Comparison of ENCODE assay signal across 9 cellular contexts in the genomic region with DNA sequence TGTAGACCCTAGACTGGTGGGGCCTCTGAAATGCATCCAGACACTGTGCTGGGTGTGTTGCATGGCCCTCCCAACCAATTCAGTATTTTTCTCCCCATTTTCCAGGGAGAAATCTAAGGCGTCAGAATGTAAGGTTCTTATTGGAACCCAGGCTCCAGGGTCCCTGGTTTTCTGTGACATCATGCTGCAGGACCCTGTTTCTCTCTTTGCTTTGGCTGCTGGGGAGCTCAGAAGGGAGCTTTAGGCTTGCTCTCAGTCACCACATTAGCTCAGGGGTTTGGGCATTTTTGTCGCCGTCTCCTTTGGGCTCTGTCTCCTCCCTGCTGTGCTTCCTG. TPM values are rescaled to one million over a fixed set of nuclear protein-coding genes. Genes with fewer than 3 reads are reported as not detected.
DNase-seq lines count a peak whose midpoint lies in the region; ATAC-seq and TF ChIP-seq lines count a peak whose summit lies in the region.
"Had no signal": no experiment of that assay in that cellular context is flagged by ENCODE, and none has a peak within 500 bp of the region (broad histone marks: within the 10 kb centered on the region; RNA-seq: fewer than 3 reads in every experiment).

No MANE protein-coding gene starts in this region.

- intact Hi-C loops in CD4-positive, alpha-beta T cell (cut with DNase I, micrococcal nuclease), result loop anchor here in 1 of 2 experiments (1.0 to 10.0 kb wide), 3 partner anchors 146 to 378 kb away; a partner anchor contains a TSS

- H3K4me3 Mint-ChIP-seq in CD4-positive, alpha-beta T cell, result peak overlapping the region; percentile 86
- H3K4me3 Mint-ChIP-seq in natural killer cell treated with Interleukin-12 subunit alpha and Interleukin-12 subunit beta and Interleukin-15 and Interleukin-18, amount 100 ng/mL, for 72 hours, result peak overlapping the region; percentile 86

- in situ Hi-C loops in brain microvascular endothelial cell (cut with HindIII; ENCODE audit: low pct_ligation_motif_present, low sequenced_read_pairs), result no loop called here
- in situ Hi-C loops in G401 (cut with HindIII; ENCODE audit: low sequenced_read_pairs), result no loop called here

- H3K27me3 Mint-ChIP-seq in CD4-positive, alpha-beta T cell, result no peaks in the 10 kb centered on the region
- H3K27me3 Mint-ChIP-seq in natural killer cell treated with Interleukin-12 subunit alpha and Interleukin-12 subunit beta and Interleukin-15 and Interleukin-18, amount 100 ng/mL, for 72 hours, result peaks cover 0 to 6% of the 10 kb centered on the region in 2 donors

- H3K9me3 Mint-ChIP-seq in CD4-positive, alpha-beta T cell, result no peaks in the 10 kb centered on the region
- peaks cover 3% of the 10 kb centered on the region for H3K9me3 Mint-ChIP-seq in natural killer cell treated with Interleukin-12 subunit alpha and Interleukin-12 subunit beta and Interleukin-15 and Interleukin-18, amount 100 ng/mL, for 72 hours

- peak in 3 of 10 experiments; percentile 9 to 26 (median 20) for DNase-seq in CD4-positive, alpha-beta T cell
- DNase-seq in brain microvascular endothelial cell, result no peak
- DNase-seq in natural killer cell treated with Interleukin-12 subunit alpha and Interleukin-12 subunit beta and Interleukin-15 and Interleukin-18, amount 100 ng/mL, for 72 hours (ENCODE audit: low spot score), result no peak
- DNase-seq in putamen (ENCODE audit: low spot score), result no peak
- no peak for DNase-seq in G401 (ENCODE audit: low spot score)
- DNase-seq in NCI-H69 (lab: John Stamatoyannopoulos, UW), result no peak

- H3K36me3 ChIP-seq in HUES48 (ENCODE audit: control insufficient read depth, insufficient read depth, low read length) (no peaks in the 10 kb centered on the region), brain microvascular endothelial cell (replicated peaks) (no peaks in the 10 kb centered on the region)

- no peak for TF ChIP-seq CTCF in CD4-positive, alpha-beta T cell (IDR thresholded peaks at IDR 0.05)
- no peak for TF ChIP-seq CTCF in brain microvascular endothelial cell (IDR thresholded peaks at IDR 0.05; ENCODE audit: low read depth, low read length, missing control alignments)

- POLR2A ChIA-PET in CD4-positive, alpha-beta T cell (lab: Charles Lee), result interaction anchor here (0.9 to 2.8 kb wide), 7 partner anchors 9 to 346 kb away, joined by 3 to 21 read pairs (median 5); a partner anchor contains a TSS

- ATAC-seq in CD4-positive, alpha-beta T cell (ENCODE audit: poor library complexity), result peak; percentile 62
- ATAC-seq in natural killer cell treated with Interleukin-12 subunit alpha and Interleukin-12 subunit beta and Interleukin-15 and Interleukin-18, amount 100 ng/mL, for 72 hours, result peak in 1 of 2 donors; percentile 63
- no peak for ATAC-seq in HG02938 (IDR thresholded peaks at IDR 0.05; ENCODE audit: unreplicated experiment)

- no peaks in the 10 kb centered on the region for H3K27me3 ChIP-seq in CD4-positive, alpha-beta T cell (ENCODE audit: control insufficient read depth, insufficient read depth, low read length)
- no peaks in the 10 kb centered on the region for H3K27me3 ChIP-seq in HUES48 (ENCODE audit: control insufficient read depth, insufficient read depth, low read length)
- H3K27me3 ChIP-seq in brain microvascular endothelial cell (replicated peaks), result no peaks in the 10 kb centered on the region

- H3K27ac Mint-ChIP-seq in CD4-positive, alpha-beta T cell, result peak overlapping the region; percentile 60
- peak overlapping the region; percentile 87 to 92 for H3K27ac Mint-ChIP-seq in natural killer cell treated with Interleukin-12 subunit alpha and Interleukin-12 subunit beta and Interleukin-15 and Interleukin-18, amount 100 ng/mL, for 72 hours

- H3K9ac ChIP-seq in HUES48 (ENCODE audit: low read depth, low read length), result no peak overlapping the region

- no peaks in the 10 kb centered on the region for H3K36me3 Mint-ChIP-seq in CD4-positive, alpha-beta T cell (ENCODE audit: low read depth)
- no peaks in the 10 kb centered on the region for H3K36me3 Mint-ChIP-seq in natural killer cell treated with Interleukin-12 subunit alpha and Interleukin-12 subunit beta and Interleukin-15 and Interleukin-18, amount 100 ng/mL, for 72 hours

- no peaks in the 10 kb centered on the region for H3K4me1 ChIP-seq in HUES48 (ENCODE audit: control insufficient read depth, insufficient read depth, low read length)

- H3K4me3 ChIP-seq in HUES48 (ENCODE audit: low read depth, low read length), result no peak overlapping the region
- H3K4me3 ChIP-seq in brain microvascular endothelial cell (ENCODE audit: low read depth, low read length), result no peak overlapping the region
- H3K4me3 ChIP-seq: mucosa of descending colon had no signal

- CTCF ChIA-PET in CD4-positive, alpha-beta T cell (lab: Charles Lee), result interaction anchor here (2.1 kb wide), 1 partner anchor 373 kb away, joined by 8 read pairs; no protein-coding TSS in a partner anchor

- no peak overlapping the region for H3K27ac ChIP-seq in CD4-positive, alpha-beta T cell (ENCODE audit: low read depth, low read length)
- H3K27ac ChIP-seq in HUES48 (ENCODE audit: low read depth, low read length), result peak overlapping the region; percentile 77
- H3K27ac ChIP-seq in brain microvascular endothelial cell, result peak overlapping the region; percentile 68

- H3K4me1 Mint-ChIP-seq in CD4-positive, alpha-beta T cell (ENCODE audit: low read depth), result peaks cover 66% of the 10 kb centered on the region
- peaks cover 65% of the 10 kb centered on the region in 2 donors for H3K4me1 Mint-ChIP-seq in natural killer cell treated with Interleukin-12 subunit alpha and Interleukin-12 subunit beta and Interleukin-15 and Interleukin-18, amount 100 ng/mL, for 72 hours (ENCODE audit: low read depth in 2 of 2)

- H3K9me3 ChIP-seq in CD4-positive, alpha-beta T cell (ENCODE audit: control insufficient read depth, low read length), result no peaks in the 10 kb centered on the region
- H3K9me3 ChIP-seq in HUES48 (ENCODE audit: control insufficient read depth, insufficient read depth, low read length), result no peaks in the 10 kb centered on the region
- H3K9me3 ChIP-seq: mucosa of descending colon had no signal

RNA-seq across cellular contexts. Expression of a gene that starts 2.9 kb away (rescaled TPM):
- total RNA-seq in CD4-positive, alpha-beta T cell, result not detected
- not detected for total RNA-seq in natural killer cell treated with Interleukin-12 subunit alpha and Interleukin-12 subunit beta and Interleukin-15 and Interleukin-18, amount 100 ng/mL, for 72 hours
- total RNA-seq in G401 (2014; rRNA removed; shearing (Covaris generic)), result 1.8 and 5.6 TPM in 2 replicates
